In the genomic region with DNA sequence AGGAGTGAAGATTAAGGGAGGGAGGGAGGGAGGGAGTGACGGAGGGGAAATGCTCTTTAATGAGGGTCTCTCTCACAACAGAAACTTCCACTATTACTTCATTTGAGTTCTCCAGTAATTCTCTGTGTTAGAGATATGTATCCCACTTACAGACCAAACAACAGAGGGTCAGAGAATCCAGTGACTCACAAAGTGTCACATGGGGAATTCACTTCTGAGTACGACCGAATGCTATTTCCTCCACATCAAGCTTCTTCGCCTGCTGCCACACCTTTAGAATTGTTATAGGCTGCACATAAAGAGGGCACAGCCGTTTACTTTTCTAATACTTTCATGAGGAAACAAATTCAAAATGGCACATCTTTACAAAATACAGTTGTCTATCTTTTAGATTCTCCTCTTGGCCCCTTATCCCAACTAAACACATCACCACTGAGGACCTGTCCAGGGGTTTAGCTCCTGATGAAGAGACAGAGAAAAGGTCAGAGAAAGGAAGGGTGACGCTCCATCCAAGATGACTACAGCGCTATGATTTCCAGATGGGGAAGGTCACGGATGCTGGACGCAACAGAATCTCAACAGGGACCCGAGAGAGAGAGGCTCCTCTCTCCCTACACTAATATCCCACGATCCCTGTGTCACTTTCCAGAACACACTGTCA, we compare ENCODE assay signal across 12 cellular contexts.
DNase-seq lines count a peak whose midpoint lies in the region; ATAC-seq, FAIRE-seq and TF ChIP-seq lines count a peak whose summit lies in the region.
"Had no signal": no experiment of that assay in that cellular context is flagged by ENCODE, and none has a peak within 500 bp of the region (broad histone marks: within the 10 kb centered on the region; RNA-seq: fewer than 3 reads in every experiment).

No MANE protein-coding gene starts in this region.

- no peak overlapping the region for H3K27ac Mint-ChIP-seq in endodermal cell

- H3K9ac ChIP-seq in endodermal cell (ENCODE audit: extremely low read depth, low read length, poor library complexity, severe bottlenecking), result no peak overlapping the region

- H3K4me3 Mint-ChIP-seq in endodermal cell, result no peak overlapping the region

- H3K9me3 Mint-ChIP-seq in endodermal cell, result no peaks in the 10 kb centered on the region
- H3K9me3 Mint-ChIP-seq: naive B cell had no signal

- DNase-seq in AG04450 (ENCODE audit: low read depth, low spot score), result no peak
- peak; percentile 61 for DNase-seq in LHCN-M2 (ENCODE audit: low read depth)
- peak; percentile 40 for DNase-seq in endodermal cell
- DNase-seq in NCI-H345 treated with DMSO at 0.1 percent for 48 hours (lab: John Stamatoyannopoulos, UW; ENCODE audit: unreplicated experiment), result no peak
- no peak for DNase-seq in stimulated activated CD4-positive, alpha-beta T cell treated with anti-CD3 and anti-CD28 coated beads, Interleukin-4, amount 100 ng/mL, for 4 hours
- DNase-seq in GM12892 (ENCODE audit: insufficient read length), result no peak
- DNase-seq: body of pancreas, naive B cell, NCI-H446 had no signal

- 84 to 90% methylated on average over 4 to 9 of the region's 11 CpGs for WGBS in endodermal cell (ENCODE audit: insufficient coverage in 1 of 2, insufficient read length in 1 of 2), 2 experiments

- TF ChIP-seq CTCF in AG04450 (IDR thresholded peaks at IDR 0.05; ENCODE audit: low read depth, low read length) (no peak), endodermal cell (conservative IDR thresholded peaks at IDR 0.05) (no peak)

- CTCF ChIA-PET in AG04450 (lab: Charles Lee), result no interaction called here

- peaks cover 62% of the 10 kb centered on the region for H3K4me1 Mint-ChIP-seq in endodermal cell

- H3K36me3 ChIP-seq in endodermal cell (ENCODE audit: control insufficient read depth, insufficient read depth, low read length) (peaks cover 14% of the 10 kb centered on the region), muscle layer of duodenum (ENCODE audit: control insufficient read depth in 1 of 2, insufficient read depth in 2 of 2, low read length in 2 of 2) (no peaks in the 10 kb centered on the region)

- FAIRE-seq in GM12892 (lab: Jason Lieb, UNC), result no peak
- FAIRE-seq: D721Med had no signal

- H3K4me3 ChIP-seq in AG04450 (ENCODE audit: low read depth, low read length) (no peak overlapping the region), endodermal cell (ENCODE audit: low read length) (no peak overlapping the region), muscle layer of duodenum (ENCODE audit: low read depth in 1 of 2, low read length in 2 of 2) (no peak overlapping the region)
- H3K4me3 ChIP-seq: body of pancreas had no signal

- H3K4me1 ChIP-seq in endodermal cell (ENCODE audit: control insufficient read depth, insufficient read depth, low read length) (peaks cover 29% of the 10 kb centered on the region), muscle layer of duodenum (ENCODE audit: control insufficient read depth in 1 of 2, insufficient read depth in 2 of 2, low read length in 2 of 2) (peaks cover 26 to 47% of the 10 kb centered on the region in 2 donors)

- H3K27ac ChIP-seq in AG04450 (ENCODE audit: low read depth, low read length) (peak overlapping the region; percentile 31), endodermal cell (ENCODE audit: low read depth, low read length) (no peak overlapping the region), muscle layer of duodenum (ENCODE audit: low read length) (peak overlapping the region; percentile 56)

- no peaks in the 10 kb centered on the region for H3K27me3 Mint-ChIP-seq in endodermal cell (ENCODE audit: insufficient read depth)
- H3K27me3 Mint-ChIP-seq: naive B cell had no signal

- no peaks in the 10 kb centered on the region for H3K27me3 ChIP-seq in AG04450 (ENCODE audit: control insufficient read depth, insufficient read depth, low read length)
- H3K27me3 ChIP-seq in endodermal cell (ENCODE audit: control insufficient read depth, insufficient read depth, low read length, poor library complexity, severe bottlenecking), result no peaks in the 10 kb centered on the region
- H3K27me3 ChIP-seq in muscle layer of duodenum (ENCODE audit: low read depth, low read length), result no peaks in the 10 kb centered on the region
- H3K27me3 ChIP-seq: body of pancreas had no signal

- TF ChIP-seq POLR2A in GM12892 (IDR thresholded peaks at IDR 0.05; ENCODE audit: low read depth, low read length), result no peak

- peaks cover 7% of the 10 kb centered on the region for H3K36me3 Mint-ChIP-seq in endodermal cell (ENCODE audit: low read depth)
- H3K36me3 Mint-ChIP-seq: naive B cell had no signal

- POLR2A ChIA-PET in AG04450 (lab: Yijun Ruan, JAX), result no interaction called here

- ATAC-seq in GM18868 (IDR thresholded peaks at IDR 0.05; ENCODE audit: unreplicated experiment), result no peak
- ATAC-seq: body of pancreas had no signal

- H3K9me3 ChIP-seq in AG04450 (ENCODE audit: control insufficient read depth, insufficient read depth, low read length) (no peaks in the 10 kb centered on the region; the same call in 1 of the 2 replicates), endodermal cell (ENCODE audit: control insufficient read depth, low read length) (no peaks in the 10 kb centered on the region), muscle layer of duodenum (ENCODE audit: control insufficient read depth in 1 of 2, low read length in 2 of 2) (no peaks in the 10 kb centered on the region)
- H3K9me3 ChIP-seq: body of pancreas had no signal

Comparison
In these comparisons a context has a peak if more than half of its experiments do, and no peak if none do; other contexts are left out.
1. DNase-seq: peak in LHCN-M2 (single experiment) and endodermal cell (single experiment); none in AG04450 (single experiment), NCI-H345 treated with DMSO at 0.1 percent for 48 hours (single experiment), stimulated activated CD4-positive, alpha-beta T cell treated with anti-CD3 and anti-CD28 coated beads, Interleukin-4, amount 100 ng/mL, for 4 hours (0 of 2) and GM12892 (single experiment).